Comparison of ENCODE assay signal across 14 cellular contexts in the genomic region with DNA sequence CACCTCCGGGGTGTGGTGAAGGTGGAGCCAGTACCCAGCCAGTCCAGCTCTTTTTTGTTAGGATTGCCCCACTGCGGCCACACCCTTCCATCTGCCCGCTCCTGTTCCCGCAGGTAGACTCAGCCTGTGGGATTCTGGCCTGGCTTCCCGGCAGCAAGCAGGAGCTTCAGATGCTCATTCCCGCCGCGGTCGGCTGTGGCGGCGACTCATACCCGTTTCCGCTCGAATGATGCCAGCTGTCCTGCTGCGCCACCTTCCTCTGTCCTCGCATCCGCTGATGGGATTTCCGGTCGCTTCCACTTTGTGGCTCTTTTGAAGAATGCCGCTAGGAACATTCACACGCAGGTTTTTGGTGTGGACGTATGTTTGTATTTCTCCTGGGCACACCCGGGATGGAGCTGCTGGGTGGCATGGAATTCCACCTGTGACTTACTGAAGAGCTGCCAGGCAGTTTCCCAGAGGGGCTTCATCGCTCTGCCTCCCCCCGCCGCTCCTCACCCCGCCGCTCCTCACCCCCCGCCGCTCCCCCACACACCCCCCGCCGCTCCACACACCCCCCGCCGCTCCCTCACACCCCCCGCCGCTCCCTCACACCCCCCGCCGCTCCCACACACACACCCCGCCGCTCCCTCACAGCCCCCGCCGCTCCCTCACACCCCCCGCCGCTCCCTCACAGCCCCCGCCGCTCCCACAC.
A peak's percentile ranks its signal among the peaks of the same experiment; 100 is the strongest.
DNase-seq lines count a peak whose midpoint lies in the region; ATAC-seq, FAIRE-seq and TF ChIP-seq lines count a peak whose summit lies in the region.
"Had no signal": no experiment of that assay in that cellular context is flagged by ENCODE, and none has a peak within 500 bp of the region (broad histone marks: within the 10 kb centered on the region; RNA-seq: fewer than 3 reads in every experiment).

No MANE protein-coding gene starts in this region.

- no peaks in the 10 kb centered on the region for H3K79me2 ChIP-seq in GM23338 (replicated peaks; ENCODE audit: insufficient read depth)

- H3K9me2 ChIP-seq in GM23338 (ENCODE audit: insufficient read depth), result no peaks in the 10 kb centered on the region

- CTCF ChIA-PET in A549 (lab: Yijun Ruan, JAX), result no interaction called here

- H3K4me1 Mint-ChIP-seq in GM23338, result no peaks in the 10 kb centered on the region

- TF ChIP-seq CTCF in A549 (IDR thresholded peaks at IDR 0.05) (no peak), GM23338 (conservative IDR thresholded peaks at IDR 0.05; ENCODE audit: low read depth in 2 of 2) (no peak), kidney (IDR thresholded peaks at IDR 0.05; ENCODE audit: borderline replicate concordance, extremely low read depth, insufficient read depth) (no peak), transverse colon (IDR thresholded peaks at IDR 0.05) (no peak), D721Med (IDR thresholded peaks at IDR 0.05; ENCODE audit: insufficient read depth, missing control alignments) (no peak)

- no peak overlapping the region for H3K9ac ChIP-seq in kidney (ENCODE audit: low read length in 2 of 2)

- 77% methylated on average over 23 of the region's 46 CpGs for WGBS in A549 (ENCODE audit: missing lambda C conversion rate)
- 50 to 95% methylated on average over 2 to 31 of the region's 46 CpGs for WGBS in transverse colon (ENCODE audit: low coverage in 1 of 2), 2 donors

- H3K4me1 ChIP-seq in A549 (no peaks in the 10 kb centered on the region), GM23338 (ENCODE audit: insufficient read depth) (no peaks in the 10 kb centered on the region), SJCRH30 (no peaks in the 10 kb centered on the region), kidney (ENCODE audit: control insufficient read depth in 1 of 2, insufficient read depth in 1 of 2, low read depth in 1 of 2, low read length in 2 of 2) (no peaks in the 10 kb centered on the region), transverse colon (no peaks in the 10 kb centered on the region)
- H3K4me1 ChIP-seq: ascending aorta had no signal

- no peak overlapping the region for H3K27ac Mint-ChIP-seq in GM23338
- H3K27ac Mint-ChIP-seq: activated T-cell treated with anti-CD3 and anti-CD28 coated beads, Interleukin-2, amount 50 U/mL, for 72 hours; progenitor cell of endocrine pancreas had no signal

- FAIRE-seq in A549 (lab: Jason Lieb, UNC) (no peak), kidney (lab: Jason Lieb, UNC) (no peak), D721Med (lab: Jason Lieb, UNC) (no peak)
- FAIRE-seq: HepG2 had no signal

- H4K20me1 ChIP-seq in GM23338 (replicated peaks; ENCODE audit: insufficient read depth), result no peaks in the 10 kb centered on the region

- intact Hi-C loops in kidney (cut with DNase I), result no loop called here
- intact Hi-C loops in transverse colon (cut with DNase I; ENCODE audit: low total_unique reads), result no loop called here

- no peaks in the 10 kb centered on the region for H3K36me3 ChIP-seq in GM23338 (ENCODE audit: insufficient read depth)
- H3K36me3 ChIP-seq in SJCRH30, result no peaks in the 10 kb centered on the region
- H3K36me3 ChIP-seq in kidney (ENCODE audit: control insufficient read depth in 1 of 2, insufficient read depth in 2 of 2, low read length in 2 of 2), result no peaks in the 10 kb centered on the region
- H3K36me3 ChIP-seq in transverse colon, result no peaks in the 10 kb centered on the region
- H3K36me3 ChIP-seq: ascending aorta had no signal

- no peak for TF ChIP-seq RAD21 in A549 (conservative IDR thresholded peaks at IDR 0.05 in 1 of 2, IDR thresholded peaks at IDR 0.05 in 1 of 2)

- POLR2A ChIA-PET in A549 (lab: Yijun Ruan, JAX), result no interaction called here

- H3K27ac ChIP-seq in A549 (peak overlapping the region in 1 of 2 experiments; percentile 64; a peak in 3 of 6 replicates), GM23338 (ENCODE audit: low read depth) (no peak overlapping the region), SJCRH30 (no peak overlapping the region), kidney (ENCODE audit: low read depth in 2 of 2, low read length in 2 of 2) (no peak overlapping the region), transverse colon (no peak overlapping the region)
- H3K27ac ChIP-seq: ascending aorta had no signal

- TF ChIP-seq POLR2A in A549 (IDR thresholded peaks at IDR 0.05; ENCODE audit: low read length) (no peak), transverse colon (IDR thresholded peaks at IDR 0.05) (no peak)

- DNase-seq in A549 (ENCODE audit: low read depth in 1 of 2, low spot score in 1 of 2) (peak in 1 of 2 experiments; percentile 13), GM23338 (ENCODE audit: low spot score) (no peak), NCI-H2107 treated with DMSO at 0.1 percent for 48 hours (lab: John Stamatoyannopoulos, UW; ENCODE audit: unreplicated experiment) (peak; percentile 82), SJCRH30 (peak; percentile 33 to 56), kidney (no peak), transverse colon (no peak), 8988T (no peak), D721Med (ENCODE audit: insufficient read length, low spot score) (no peak)
- DNase-seq: activated CD4-positive, alpha-beta T cell treated with anti-CD3 and anti-CD28 coated beads for 1 hour; activated T-cell treated with anti-CD3 and anti-CD28 coated beads, Interleukin-2, amount 50 U/mL, for 72 hours; GF-D8 had no signal

- no peak overlapping the region for H3K4me3 Mint-ChIP-seq in GM23338

- peak; percentile 18 to 19; a peak in 2 of 6 replicates for ATAC-seq in A549
- peak; percentile 28; the same call in 2 of the 3 replicates for ATAC-seq in GM23338
- ATAC-seq: activated T-cell treated with anti-CD3 and anti-CD28 coated beads, Interleukin-2, amount 50 U/mL, for 72 hours; HepG2 had no signal

- H3F3A ChIP-seq in GM23338 (replicated peaks; ENCODE audit: low read depth), result no peaks in the 10 kb centered on the region

- in situ Hi-C loops in transverse colon (cut with MboI; ENCODE audit: low pct_ligation_motif_present in 1 of 4, low pct_unique_long_range_greater_than_20kb in 1 of 4, low sequenced_read_pairs in 3 of 4), result loop anchor here in 1 of 4 donors (25.0 kb wide), 1 partner anchor 1286 kb away; no protein-coding TSS in a partner anchor

- H3K27me3 ChIP-seq in GM23338 (ENCODE audit: insufficient read depth) (no peaks in the 10 kb centered on the region), SJCRH30 (no peaks in the 10 kb centered on the region), transverse colon (no peaks in the 10 kb centered on the region)
- H3K27me3 ChIP-seq: ascending aorta had no signal

- H3K4me3 ChIP-seq in A549 (peak overlapping the region; percentile 31; the same call in 2 of the 3 replicates), GM23338 (no peak overlapping the region), SJCRH30 (peak overlapping the region; percentile 44), kidney (ENCODE audit: low read length in 2 of 2) (no peak overlapping the region), transverse colon (no peak overlapping the region)
- H3K4me3 ChIP-seq: ascending aorta had no signal

- H3K27me3 Mint-ChIP-seq in GM23338 (ENCODE audit: insufficient read depth, low read depth, poor library complexity), result peaks cover 2% of the 10 kb centered on the region
- H3K27me3 Mint-ChIP-seq: progenitor cell of endocrine pancreas had no signal

- H3K4me2 ChIP-seq in A549 (peak overlapping the region; percentile 51), GM23338 (no peak overlapping the region)

- TF ChIP-seq EP300 in A549 (IDR thresholded peaks at IDR 0.05) (no peak), transverse colon (IDR thresholded peaks at IDR 0.05; ENCODE audit: low read depth) (no peak)

- H2AFZ ChIP-seq in GM23338, result no peak overlapping the region

- H3K9me3 Mint-ChIP-seq in GM23338, result no peaks in the 10 kb centered on the region
- H3K9me3 Mint-ChIP-seq: activated T-cell treated with anti-CD3 and anti-CD28 coated beads, Interleukin-2, amount 50 U/mL, for 72 hours had no signal

- H3K36me3 Mint-ChIP-seq in GM23338 (ENCODE audit: low read depth), result no peaks in the 10 kb centered on the region

- H3K9me3 ChIP-seq in A549 (no peaks in the 10 kb centered on the region), SJCRH30 (replicated peaks) (no peaks in the 10 kb centered on the region), kidney (ENCODE audit: control insufficient read depth in 1 of 2, low read length in 2 of 2) (no peaks in the 10 kb centered on the region), transverse colon (no peaks in the 10 kb centered on the region)
- H3K9me3 ChIP-seq: ascending aorta had no signal

TF ChIP-seq in A549, 52 proteins besides CTCF, POLR2A, EP300 and RAD21 (continues in another document):
- TF ChIP-seq EHF (CRISPR knock-in tag; IDR thresholded peaks at IDR 0.05), result no peak
- TF ChIP-seq HEYL (CRISPR knock-in tag; IDR thresholded peaks at IDR 0.05), result no peak
- no peak for TF ChIP-seq KDM1A (IDR thresholded peaks at IDR 0.05; ENCODE audit: low read depth)
- TF ChIP-seq FOXS1 (CRISPR knock-in tag; IDR thresholded peaks at IDR 0.05), result no peak
- no peak for TF ChIP-seq RCOR1 (IDR thresholded peaks at IDR 0.05; ENCODE audit: low read depth, low read length)
- TF ChIP-seq HOXA7 (CRISPR knock-in tag; IDR thresholded peaks at IDR 0.05), result no peak
- no peak for TF ChIP-seq CHD4 (IDR thresholded peaks at IDR 0.05; ENCODE audit: borderline replicate concordance)
- no peak for TF ChIP-seq MYC (IDR thresholded peaks at IDR 0.05; ENCODE audit: borderline replicate concordance, low read length)
- no peak for TF ChIP-seq ZNF302 (CRISPR knock-in tag; IDR thresholded peaks at IDR 0.05)

TF ChIP-seq in GM23338, 12 proteins besides CTCF, POLR2A, EP300 and RAD21 (continues in another document):
- TF ChIP-seq STAT1 (IDR thresholded peaks at IDR 0.05; ENCODE audit: unreplicated experiment), result no peak
- TF ChIP-seq ZNF331 (CRISPR knock-in tag; IDR thresholded peaks at IDR 0.05; ENCODE audit: low read depth), result no peak
- TF ChIP-seq, protein P1, sequence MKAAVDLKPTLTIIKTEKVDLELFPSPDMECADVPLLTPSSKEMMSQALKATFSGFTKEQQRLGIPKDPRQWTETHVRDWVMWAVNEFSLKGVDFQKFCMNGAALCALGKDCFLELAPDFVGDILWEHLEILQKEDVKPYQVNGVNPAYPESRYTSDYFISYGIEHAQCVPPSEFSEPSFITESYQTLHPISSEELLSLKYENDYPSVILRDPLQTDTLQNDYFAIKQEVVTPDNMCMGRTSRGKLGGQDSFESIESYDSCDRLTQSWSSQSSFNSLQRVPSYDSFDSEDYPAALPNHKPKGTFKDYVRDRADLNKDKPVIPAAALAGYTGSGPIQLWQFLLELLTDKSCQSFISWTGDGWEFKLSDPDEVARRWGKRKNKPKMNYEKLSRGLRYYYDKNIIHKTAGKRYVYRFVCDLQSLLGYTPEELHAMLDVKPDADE (IDR thresholded peaks at IDR 0.05), result no peak
- no peak for TF ChIP-seq NANOG (IDR thresholded peaks at IDR 0.05; ENCODE audit: borderline replicate concordance)
- TF ChIP-seq ZNF114 (CRISPR knock-in tag; IDR thresholded peaks at IDR 0.05), result no peak

Comparison
In these comparisons a context has a peak if more than half of its experiments do, and no peak if none do; other contexts are left out.
1. DNase-seq: peak in NCI-H2107 treated with DMSO at 0.1 percent for 48 hours (single experiment) and SJCRH30 (2 of 2); none in GM23338 (single experiment), kidney (single experiment), transverse colon (single experiment), 8988T (single experiment) and D721Med (single experiment).
2. H3K4me3 ChIP-seq: peak in A549 (single experiment) and SJCRH30 (single experiment); none in GM23338 (single experiment), kidney (0 of 2) and transverse colon (0 of 4).